ENCODE assay signal across 8 cellular contexts in genomic region chr1:51192213-51192843, GRCh38. TPM values are rescaled to one million over a fixed set of nuclear protein-coding genes. Genes with fewer than 3 reads are reported as not detected.
DNase-seq lines count a peak whose midpoint lies in the region; ATAC-seq and TF ChIP-seq lines count a peak whose summit lies in the region.

No MANE protein-coding gene starts in this region.

- CTCF ChIA-PET in CD8-positive, alpha-beta T cell (lab: Charles Lee), result interaction anchor here (0.5 to 6.2 kb wide), 20 partner anchors 8 to 790 kb away, joined by 3 to 108 read pairs (median 3); partner anchors contain the start of gene RNF11

- peaks cover 6% of the 10 kb centered on the region for H3K27me3 Mint-ChIP-seq in CD8-positive, alpha-beta T cell (ENCODE audit: low read depth)
- H3K27me3 Mint-ChIP-seq in neural crest cell (ENCODE audit: low read depth), result peaks cover 8% of the 10 kb centered on the region

- H3K4me1 ChIP-seq in CD8-positive, alpha-beta T cell (ENCODE audit: insufficient read depth, low read length), result no peaks in the 10 kb centered on the region
- no peaks in the 10 kb centered on the region for H3K4me1 ChIP-seq in thoracic aorta (ENCODE audit: control insufficient read depth in 1 of 2, low read depth in 2 of 2)

- peak; percentile 82 for TF ChIP-seq CTCF in CD8-positive, alpha-beta T cell (IDR thresholded peaks at IDR 0.05)
- peak; percentile 84 for TF ChIP-seq CTCF in HFF-Myc (IDR thresholded peaks at IDR 0.05; ENCODE audit: low read depth, low read length, missing control alignments)
- TF ChIP-seq CTCF in neural crest cell (conservative IDR thresholded peaks at IDR 0.05), result peak; percentile 89
- TF ChIP-seq CTCF in thoracic aorta (IDR thresholded peaks at IDR 0.05), result peak; percentile 78

- no peak for ATAC-seq in CD8-positive, alpha-beta T cell
- ATAC-seq in thoracic aorta (ENCODE audit: insufficient number of reproducible peaks, low FRiP score, low read depth) (peak; percentile 89), GM21723 (IDR thresholded peaks at IDR 0.05; ENCODE audit: unreplicated experiment) (no peak)

- no peaks in the 10 kb centered on the region for H3K9me3 ChIP-seq in CD8-positive, alpha-beta T cell (ENCODE audit: low read length)
- no peaks in the 10 kb centered on the region for H3K9me3 ChIP-seq in thoracic aorta

- H3K36me3 Mint-ChIP-seq in CD8-positive, alpha-beta T cell, result no peaks in the 10 kb centered on the region
- H3K36me3 Mint-ChIP-seq in neural crest cell (ENCODE audit: low read depth), result no peaks in the 10 kb centered on the region

- H3K4me1 Mint-ChIP-seq in CD8-positive, alpha-beta T cell (ENCODE audit: low read depth), result no peaks in the 10 kb centered on the region
- H3K4me1 Mint-ChIP-seq in neural crest cell, result no peaks in the 10 kb centered on the region

- H3K27ac ChIP-seq in CD8-positive, alpha-beta T cell (ENCODE audit: low read depth, low read length), result no peak overlapping the region
- no peak overlapping the region for H3K27ac ChIP-seq in thoracic aorta

- peak in 6 of 7 experiments; percentile 24 to 60 (median 44) for DNase-seq in CD8-positive, alpha-beta T cell
- DNase-seq in HFF-Myc (ENCODE audit: extremely low read depth, low read depth) (peak; percentile 64), NOMO-1 treated with DMSO at 0.1 percent for 48 hours (lab: John Stamatoyannopoulos, UW; ENCODE audit: unreplicated experiment) (peak; percentile 66), activated T-cell treated with anti-CD3 and anti-CD28 coated beads for 1 hour (ENCODE audit: low read depth) (peak; percentile 42), fibroblast of gingiva (ENCODE audit: low read depth) (peak; percentile 77), neural crest cell (ENCODE audit: low read depth, low spot score) (peak; percentile 75), thoracic aorta (ENCODE audit: low spot score) (peak; percentile 13)

- H3K27me3 ChIP-seq in CD8-positive, alpha-beta T cell (ENCODE audit: insufficient read depth, low read length), result no peaks in the 10 kb centered on the region
- no peaks in the 10 kb centered on the region for H3K27me3 ChIP-seq in thoracic aorta (replicated peaks; ENCODE audit: insufficient read depth)

- no peaks in the 10 kb centered on the region for H3K36me3 ChIP-seq in CD8-positive, alpha-beta T cell (ENCODE audit: insufficient read depth, low read length)
- no peaks in the 10 kb centered on the region for H3K36me3 ChIP-seq in thoracic aorta

- no peak overlapping the region for H3K27ac Mint-ChIP-seq in CD8-positive, alpha-beta T cell
- H3K27ac Mint-ChIP-seq in neural crest cell (ENCODE audit: unreplicated experiment), result no peak overlapping the region

- H3K4me3 Mint-ChIP-seq in CD8-positive, alpha-beta T cell, result no peak overlapping the region
- H3K4me3 Mint-ChIP-seq in neural crest cell, result no peak overlapping the region

- H3K4me3 ChIP-seq in CD8-positive, alpha-beta T cell (ENCODE audit: low read depth, low read length), result no peak overlapping the region
- H3K4me3 ChIP-seq in HFF-Myc (replicated peaks; ENCODE audit: low read depth, low read length) (no peak overlapping the region), thoracic aorta (no peak overlapping the region)

- intact Hi-C loops in CD8-positive, alpha-beta T cell (cut with DNase I, micrococcal nuclease), result loop anchor here (1.0 to 10.0 kb wide), 3 partner anchors 44 to 825 kb away; partner anchors contain the start of gene RNF11 (in 1 of the 2)

- POLR2A ChIA-PET in CD8-positive, alpha-beta T cell (lab: Charles Lee), result interaction anchor here (1.1 to 1.4 kb wide), 2 partner anchors 19 to 322 kb away, joined by 3 to 4 read pairs; no protein-coding TSS in a partner anchor

- H3K9me3 Mint-ChIP-seq in CD8-positive, alpha-beta T cell, result no peaks in the 10 kb centered on the region
- no peaks in the 10 kb centered on the region for H3K9me3 Mint-ChIP-seq in neural crest cell

RNA-seq across cellular contexts. Expression of gene RNF11, which starts 43.7 kb away (rescaled TPM):
- total RNA-seq in CD8-positive, alpha-beta T cell, result 100 to 1,000 TPM in 1 of 2 experiments, 10 to 100 TPM in 1; 95.9 to 103 TPM
- total RNA-seq in neural crest cell, result 44.5 and 45.2 TPM in 2 replicates
- 100 to 1,000 TPM; 102 to 112 TPM for total RNA-seq in thoracic aorta

Comparison
In these comparisons a context has a peak if more than half of its experiments do, and no peak if none do; other contexts are left out.
1. DNase-seq: peak in every context shown above with its lines; median percentile 77 in fibroblast of gingiva; 75 in neural crest cell; 66 in NOMO-1 treated with DMSO at 0.1 percent for 48 hours; 64 in HFF-Myc; 44 in CD8-positive, alpha-beta T cell; 42 in activated T-cell treated with anti-CD3 and anti-CD28 coated beads for 1 hour; 13 in thoracic aorta.